In genomic region chr6:159169557-159170332, GRCh38 we compare ENCODE assay signal across 9 cellular contexts. TPM values are rescaled to one million over a fixed set of nuclear protein-coding genes. Genes with fewer than 3 reads are reported as not detected.
DNase-seq lines count a peak whose midpoint lies in the region; ATAC-seq lines count a peak whose summit lies in the region.
"Had no signal": no experiment of that assay in that cellular context is flagged by ENCODE, and none has a peak within 500 bp of the region (broad histone marks: within the 10 kb centered on the region; RNA-seq: fewer than 3 reads in every experiment).

No MANE protein-coding gene starts in this region.

- H3K4me3 Mint-ChIP-seq in activated CD4-positive, alpha-beta memory T cell treated with anti-CD3 and anti-CD28 coated beads, Interleukin-2, amount 10 ng/mL, durations not matched to agents 7 days and 5 days: peak overlapping the region; percentile 50

- CTCF ChIA-PET in activated CD4-positive, alpha-beta memory T cell treated with anti-CD3 and anti-CD28 coated beads, Interleukin-2, amount 10 ng/mL, durations not matched to agents 7 days and 5 days (lab: Charles Lee): interaction anchor here (0.8 to 1.8 kb wide), 2 partner anchors 13 to 485 kb away, joined by 3 to 8 read pairs; no protein-coding TSS in a partner anchor

- POLR2A ChIA-PET in activated CD4-positive, alpha-beta memory T cell treated with anti-CD3 and anti-CD28 coated beads, Interleukin-2, amount 10 ng/mL, durations not matched to agents 7 days and 5 days (lab: Charles Lee): no interaction called here

- peaks cover 83% of the 10 kb centered on the region for H3K27me3 Mint-ChIP-seq in activated CD4-positive, alpha-beta memory T cell treated with anti-CD3 and anti-CD28 coated beads, Interleukin-2, amount 10 ng/mL, durations not matched to agents 7 days and 5 days

- H3K4me1 Mint-ChIP-seq in activated CD4-positive, alpha-beta memory T cell treated with anti-CD3 and anti-CD28 coated beads, Interleukin-2, amount 10 ng/mL, durations not matched to agents 7 days and 5 days: peaks cover 23% of the 10 kb centered on the region

- H3K27ac Mint-ChIP-seq in activated CD4-positive, alpha-beta memory T cell treated with anti-CD3 and anti-CD28 coated beads, Interleukin-2, amount 10 ng/mL, durations not matched to agents 7 days and 5 days: no peak overlapping the region

- ATAC-seq in HG02759 (IDR thresholded peaks at IDR 0.05; ENCODE audit: unreplicated experiment): peak; percentile 26
- ATAC-seq in HG02763 (IDR thresholded peaks at IDR 0.05; ENCODE audit: unreplicated experiment): no peak

- DNase-seq in Daoy (ENCODE audit: low read depth): peak; percentile 81
- peak; percentile 33 for DNase-seq in activated CD4-positive, alpha-beta memory T cell treated with anti-CD3 and anti-CD28 coated beads, Interleukin-2, amount 10 ng/mL, durations not matched to agents 7 days and 5 days
- DNase-seq in foreskin melanocyte: peak; percentile 29
- peak; percentile 6 for DNase-seq in renal cortical epithelial cell (ENCODE audit: low read depth)
- DNase-seq in SIG-M5 treated with dmso at 0.1 percent for 504 hours (lab: John Stamatoyannopoulos, UW; ENCODE audit: unreplicated experiment): no peak
- DNase-seq in effector CD4-positive, alpha-beta T cell: no peak

- no peaks in the 10 kb centered on the region for H3K9me3 Mint-ChIP-seq in activated CD4-positive, alpha-beta memory T cell treated with anti-CD3 and anti-CD28 coated beads, Interleukin-2, amount 10 ng/mL, durations not matched to agents 7 days and 5 days

- no peaks in the 10 kb centered on the region for H3K36me3 Mint-ChIP-seq in activated CD4-positive, alpha-beta memory T cell treated with anti-CD3 and anti-CD28 coated beads, Interleukin-2, amount 10 ng/mL, durations not matched to agents 7 days and 5 days (ENCODE audit: low read depth)

RNA-seq across cellular contexts. Expression of gene FNDC1, which starts 0.5 kb away (rescaled TPM):
- total RNA-seq in Daoy (2014; rRNA removed; shearing (Covaris generic)): under 0.01 TPM in 1 of 2 replicates, not detected in the other
- not detected for total RNA-seq in activated CD4-positive, alpha-beta memory T cell treated with anti-CD3 and anti-CD28 coated beads, Interleukin-2, amount 10 ng/mL, durations not matched to agents 7 days and 5 days
- total RNA-seq in renal cortical epithelial cell: 0.10 TPM in 1 of 2 replicates, not detected in the other
- total RNA-seq: myocyte had no signal

Comparison
In these comparisons a context has a peak if more than half of its experiments do, and no peak if none do; other contexts are left out.
1. DNase-seq: peak in Daoy (single experiment), activated CD4-positive, alpha-beta memory T cell treated with anti-CD3 and anti-CD28 coated beads, Interleukin-2, amount 10 ng/mL, durations not matched to agents 7 days and 5 days (single experiment), foreskin melanocyte (single experiment) and renal cortical epithelial cell (single experiment); none in SIG-M5 treated with dmso at 0.1 percent for 504 hours (single experiment) and effector CD4-positive, alpha-beta T cell (single experiment).